Comparison of ENCODE assay signal across 9 cellular contexts in the genomic region with DNA sequence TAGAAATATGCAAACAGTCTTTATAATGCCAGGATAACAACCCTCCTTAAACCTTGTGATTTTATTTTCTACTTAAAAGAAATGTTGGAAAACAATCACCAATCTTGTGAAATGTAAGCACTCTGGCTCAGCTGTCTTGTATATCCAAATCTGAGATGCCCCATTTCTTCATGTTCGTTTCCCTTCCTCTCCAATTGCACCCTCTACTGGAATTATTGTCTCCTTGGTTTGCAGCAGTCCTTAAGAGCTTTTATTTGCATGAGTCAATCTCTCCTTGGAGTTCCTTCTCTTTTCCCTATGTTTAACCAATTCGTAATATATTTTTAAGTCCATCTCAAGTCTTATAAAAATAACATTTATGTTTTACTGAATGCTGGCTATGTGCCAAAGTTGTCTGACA.
DNase-seq lines count a peak whose midpoint lies in the region; ATAC-seq and TF ChIP-seq lines count a peak whose summit lies in the region.
"Had no signal": no experiment of that assay in that cellular context is flagged by ENCODE, and none has a peak within 500 bp of the region (broad histone marks: within the 10 kb centered on the region; RNA-seq: fewer than 3 reads in every experiment).

No MANE protein-coding gene starts in this region.

- no peaks in the 10 kb centered on the region for H3K27me3 Mint-ChIP-seq in progenitor cell of endocrine pancreas
- no peaks in the 10 kb centered on the region for H3K27me3 Mint-ChIP-seq in stimulated activated memory B cell treated with anti-CD40 and anti-IgM and Interleukin-4, amounts not matched to agents 10 μg/mL and 1 μg/mL and 100 μg/mL, for 72 hours

- peaks cover 12% of the 10 kb centered on the region for H3K4me1 Mint-ChIP-seq in progenitor cell of endocrine pancreas (ENCODE audit: low read depth)
- H3K4me1 Mint-ChIP-seq in stimulated activated memory B cell treated with anti-CD40 and anti-IgM and Interleukin-4, amounts not matched to agents 10 μg/mL and 1 μg/mL and 100 μg/mL, for 72 hours = no peaks in the 10 kb centered on the region

- no peak overlapping the region for H3K4me3 Mint-ChIP-seq in progenitor cell of endocrine pancreas (ENCODE audit: low read depth)
- H3K4me3 Mint-ChIP-seq in stimulated activated memory B cell treated with anti-CD40 and anti-IgM and Interleukin-4, amounts not matched to agents 10 μg/mL and 1 μg/mL and 100 μg/mL, for 72 hours = no peak overlapping the region

- peak; percentile 31 for TF ChIP-seq CTCF in astrocyte of the spinal cord (IDR thresholded peaks at IDR 0.05; ENCODE audit: low read depth, low read length)
- peak; percentile 49 for TF ChIP-seq CTCF in progenitor cell of endocrine pancreas (IDR thresholded peaks at IDR 0.05; ENCODE audit: unreplicated experiment)

- DNase-seq in DMS 273 (lab: John Stamatoyannopoulos, UW; ENCODE audit: unreplicated experiment) = peak; percentile 33
- no peak for DNase-seq in DMS 273 treated with DMSO at 0.1 percent for 48 hours (lab: John Stamatoyannopoulos, UW)
- peak; percentile 81 for DNase-seq in NCI-H524 treated with DMSO at 0.1 percent for 48 hours (lab: John Stamatoyannopoulos, UW)
- peak; percentile 51 for DNase-seq in astrocyte of the spinal cord (ENCODE audit: low read depth, low spot score)
- DNase-seq in progenitor cell of endocrine pancreas (ENCODE audit: low spot score, unreplicated experiment) = no peak
- DNase-seq: 8988T had no signal

- no peak for ATAC-seq in GM19395 (IDR thresholded peaks at IDR 0.05; ENCODE audit: unreplicated experiment)
- no peak for ATAC-seq in HG03025 (IDR thresholded peaks at IDR 0.05; ENCODE audit: low FRiP score, unreplicated experiment)
- no peak for ATAC-seq in stimulated activated memory B cell treated with anti-CD40 and anti-IgM and Interleukin-4, amounts not matched to agents 10 μg/mL and 1 μg/mL and 100 μg/mL, for 72 hours

- H3K27ac Mint-ChIP-seq in progenitor cell of endocrine pancreas = no peak overlapping the region
- no peak overlapping the region for H3K27ac Mint-ChIP-seq in stimulated activated memory B cell treated with anti-CD40 and anti-IgM and Interleukin-4, amounts not matched to agents 10 μg/mL and 1 μg/mL and 100 μg/mL, for 72 hours

- no peaks in the 10 kb centered on the region for H3K36me3 Mint-ChIP-seq in progenitor cell of endocrine pancreas (ENCODE audit: insufficient read depth)
- no peaks in the 10 kb centered on the region for H3K36me3 Mint-ChIP-seq in stimulated activated memory B cell treated with anti-CD40 and anti-IgM and Interleukin-4, amounts not matched to agents 10 μg/mL and 1 μg/mL and 100 μg/mL, for 72 hours

- H3K4me3 ChIP-seq in astrocyte of the spinal cord (ENCODE audit: low read depth, low read length) = no peak overlapping the region

- in situ Hi-C loops in astrocyte of the spinal cord (cut with HindIII; ENCODE audit: low sequenced_read_pairs) = no loop called here

- H3K9me3 Mint-ChIP-seq in progenitor cell of endocrine pancreas (ENCODE audit: low read depth) = no peaks in the 10 kb centered on the region
- H3K9me3 Mint-ChIP-seq in stimulated activated memory B cell treated with anti-CD40 and anti-IgM and Interleukin-4, amounts not matched to agents 10 μg/mL and 1 μg/mL and 100 μg/mL, for 72 hours = peaks cover 6% of the 10 kb centered on the region

Comparison
In these comparisons a context has a peak if more than half of its experiments do, and no peak if none do; other contexts are left out.
1. DNase-seq: peak in DMS 273 (single experiment), NCI-H524 treated with DMSO at 0.1 percent for 48 hours (single experiment) and astrocyte of the spinal cord (single experiment); none in DMS 273 treated with DMSO at 0.1 percent for 48 hours (single experiment) and progenitor cell of endocrine pancreas (single experiment).